Comparison of ENCODE assay signal across 26 cellular contexts in genomic region chr4:94831607-94832006, GRCh38.
"Had no signal": no experiment of that assay in that cellular context is flagged by ENCODE, and none has a peak within 500 bp of the region (broad histone marks: within the 10 kb centered on the region; RNA-seq: fewer than 3 reads in every experiment).

No MANE protein-coding gene starts in this region.

- H3K27ac ChIP-seq: Peyer's patch, RWPE1, SJSA1 had no signal

- H3K27me3 Mint-ChIP-seq: activated B cell treated with CpG ODN at 0.5 μM for 24 hours; activated CD4-positive, alpha-beta T cell treated with anti-CD3 and anti-CD28 coated beads, Interleukin-2, amount 10 ng/mL, durations not matched to agents 24 days and 14 days; activated naive CD8-positive, alpha-beta T cell; brain; central memory CD8-positive, alpha-beta T cell had no signal

- H3K4me1 ChIP-seq: Peyer's patch, SJSA1 had no signal

- DNase-seq: activated B cell treated with CpG ODN at 0.5 μM for 24 hours; activated CD4-positive, alpha-beta T cell treated with anti-CD3 and anti-CD28 coated beads for 1 hour; activated CD4-positive, alpha-beta T cell treated with anti-CD3 and anti-CD28 coated beads, Interleukin-2, amount 10 ng/mL, durations not matched to agents 24 days and 14 days; activated CD4-positive, alpha-beta T cell treated with anti-CD3 and anti-CD28 coated beads, Interleukin-2, amount 50 U/mL, for 48 hours; activated gamma-delta T cell; activated naive CD4-positive, alpha-beta T cell treated with anti-CD3 and anti-CD28 coated beads for 36 hours; activated T-cell treated with anti-CD3 and anti-CD28 coated beads, Interleukin-2, amount 50 U/mL, for 4 hours; amygdala; cortex of kidney; Karpas-422; MM.1S; NCI-H1105; NCI-H146; NCI-H187 treated with DMSO at 0.1 percent for 48 hours; NCI-H446 treated with DMSO at 0.1 percent for 48 hours; NCI-H524 treated with DMSO at 0.1 percent for 48 hours; Peyer's patch; SHP77; SW 1271 had no signal

- H3K4me3 Mint-ChIP-seq: activated B cell treated with CpG ODN at 0.5 μM for 24 hours; activated CD4-positive, alpha-beta T cell treated with anti-CD3 and anti-CD28 coated beads, Interleukin-2, amount 10 ng/mL, durations not matched to agents 24 days and 14 days; activated naive CD4-positive, alpha-beta T cell treated with anti-CD3 and anti-CD28 coated beads for 36 hours; activated naive CD8-positive, alpha-beta T cell; activated T-cell treated with anti-CD3 and anti-CD28 coated beads, Interleukin-2, amount 50 U/mL, for 4 hours; brain; central memory CD8-positive, alpha-beta T cell; T-helper 2 cell treated with Interferon-gamma antibody and Interleukin-4, amounts not matched to agents 5 μg/mL and 100 μg/mL, for 36 hours had no signal

- ATAC-seq: activated T-cell treated with anti-CD3 and anti-CD28 coated beads, Interleukin-2, amount 50 U/mL, for 4 hours; SK-N-SH treated with all-trans-retinoic acid at 6 μM for 48 hours had no signal

- H3K9me3 ChIP-seq: Peyer's patch, SJSA1 had no signal

- H3K36me3 ChIP-seq: Peyer's patch, SJSA1 had no signal

- H3K4me1 Mint-ChIP-seq: activated B cell treated with CpG ODN at 0.5 μM for 24 hours; activated CD4-positive, alpha-beta T cell treated with anti-CD3 and anti-CD28 coated beads, Interleukin-2, amount 10 ng/mL, durations not matched to agents 24 days and 14 days; central memory CD8-positive, alpha-beta T cell had no signal

- H3K4me3 ChIP-seq: Peyer's patch, SJSA1 had no signal

- H3K9me3 Mint-ChIP-seq: activated B cell treated with CpG ODN at 0.5 μM for 24 hours; activated CD4-positive, alpha-beta T cell treated with anti-CD3 and anti-CD28 coated beads, Interleukin-2, amount 10 ng/mL, durations not matched to agents 24 days and 14 days; activated naive CD4-positive, alpha-beta T cell treated with anti-CD3 and anti-CD28 coated beads for 36 hours; activated T-cell treated with anti-CD3 and anti-CD28 coated beads, Interleukin-2, amount 50 U/mL, for 4 hours; brain; central memory CD8-positive, alpha-beta T cell; T-helper 2 cell treated with Interferon-gamma antibody and Interleukin-4, amounts not matched to agents 5 μg/mL and 100 μg/mL, for 36 hours had no signal

- H3K27ac Mint-ChIP-seq: activated B cell treated with CpG ODN at 0.5 μM for 24 hours; activated CD4-positive, alpha-beta T cell treated with anti-CD3 and anti-CD28 coated beads, Interleukin-2, amount 10 ng/mL, durations not matched to agents 24 days and 14 days; activated naive CD4-positive, alpha-beta T cell treated with anti-CD3 and anti-CD28 coated beads for 36 hours; activated naive CD8-positive, alpha-beta T cell; brain; T-helper 2 cell treated with Interferon-gamma antibody and Interleukin-4, amounts not matched to agents 5 μg/mL and 100 μg/mL, for 36 hours had no signal

- H3K36me3 Mint-ChIP-seq: activated naive CD8-positive, alpha-beta T cell; brain had no signal

- H3K27me3 ChIP-seq: Peyer's patch had no signal
